20 cellular contexts compared by ENCODE assay signal in genomic region chr3:172938788-172939187, GRCh38.
"Had no signal": no experiment of that assay in that cellular context is flagged by ENCODE, and none has a peak within 500 bp of the region (broad histone marks: within the 10 kb centered on the region; RNA-seq: fewer than 3 reads in every experiment).

No MANE protein-coding gene starts in this region.

- H3K27me3 Mint-ChIP-seq: stimulated activated naive CD8-positive, alpha-beta T cell treated with anti-CD3 and anti-CD28 coated beads, Interleukin-15, amount 100 ng/mL, for 72 hours had no signal

- H3K9me3 ChIP-seq: adrenal gland, left ventricle myocardium inferior, ovary, testis had no signal

- H3K27ac Mint-ChIP-seq: activated CD8-positive, alpha-beta T cell treated with anti-CD3 and anti-CD28 coated beads, Interleukin-2, amount 10 ng/mL, durations not matched to agents 7 days and 5 days; activated naive CD4-positive, alpha-beta T cell treated with anti-CD3 and anti-CD28 coated beads, Interleukin-2, amount 50 U/mL, for 24 hours; memory B cell; nephron progenitor cell; stimulated activated naive CD8-positive, alpha-beta T cell treated with anti-CD3 and anti-CD28 coated beads, Interleukin-15, amount 100 ng/mL, for 72 hours had no signal

- H3K4me3 Mint-ChIP-seq: activated CD8-positive, alpha-beta T cell treated with anti-CD3 and anti-CD28 coated beads, Interleukin-2, amount 10 ng/mL, durations not matched to agents 7 days and 5 days; activated naive CD4-positive, alpha-beta T cell treated with anti-CD3 and anti-CD28 coated beads, Interleukin-2, amount 50 U/mL, for 24 hours; memory B cell; nephron progenitor cell; stimulated activated naive CD8-positive, alpha-beta T cell treated with anti-CD3 and anti-CD28 coated beads, Interleukin-15, amount 100 ng/mL, for 72 hours had no signal

- H3K27ac ChIP-seq: adrenal gland, coronary artery, epithelial cell of prostate, left ventricle myocardium inferior, ovary, testis had no signal

- H3K36me3 ChIP-seq: adrenal gland, left ventricle myocardium inferior, ovary had no signal

- H3K4me3 ChIP-seq: adrenal gland, coronary artery, left ventricle myocardium inferior, ovary, testis had no signal

- H3K27me3 ChIP-seq: adrenal gland, ovary, testis had no signal

- H3K4me1 ChIP-seq: adrenal gland, left ventricle myocardium inferior, testis had no signal

- H3K36me3 Mint-ChIP-seq: activated naive CD4-positive, alpha-beta T cell treated with anti-CD3 and anti-CD28 coated beads, Interleukin-2, amount 50 U/mL, for 24 hours; memory B cell had no signal

- H3K9me3 Mint-ChIP-seq: activated naive CD4-positive, alpha-beta T cell treated with anti-CD3 and anti-CD28 coated beads, Interleukin-2, amount 50 U/mL, for 24 hours; memory B cell; nephron progenitor cell; stimulated activated naive CD8-positive, alpha-beta T cell treated with anti-CD3 and anti-CD28 coated beads, Interleukin-15, amount 100 ng/mL, for 72 hours had no signal

- H3K4me1 Mint-ChIP-seq: activated naive CD4-positive, alpha-beta T cell treated with anti-CD3 and anti-CD28 coated beads, Interleukin-2, amount 50 U/mL, for 24 hours; memory B cell; nephron progenitor cell; stimulated activated naive CD8-positive, alpha-beta T cell treated with anti-CD3 and anti-CD28 coated beads, Interleukin-15, amount 100 ng/mL, for 72 hours had no signal

- DNase-seq: activated CD4-positive, alpha-beta T cell treated with anti-CD3 and anti-CD28 coated beads for 48 hours; activated CD8-positive, alpha-beta memory T cell treated with anti-CD3 and anti-CD28 coated beads, Interleukin-2, amount 50 U/mL, for 4 hours; activated CD8-positive, alpha-beta T cell treated with anti-CD3 and anti-CD28 coated beads, Interleukin-2, amount 10 ng/mL, durations not matched to agents 7 days and 5 days; activated effector memory CD4-positive, alpha-beta T cell treated with anti-CD3 and anti-CD28 coated beads, Interleukin-2, amount 50 U/mL, for 16 hours; activated T-cell treated with anti-CD3 and anti-CD28 coated beads, Interleukin-2, amount 50 U/mL, for 48 hours; adrenal gland; central memory CD4-positive, alpha-beta T cell; effector CD8-positive, alpha-beta T cell; islet precursor cell; left ventricle myocardium inferior; nephron progenitor cell; ovary; stimulated activated CD4-positive, alpha-beta T cell treated with anti-CD3 and anti-CD28 coated beads, Interleukin-1b, Interleukin-23, amount 100 ng/mL, for 48 hours; stimulated activated naive CD8-positive, alpha-beta T cell treated with anti-CD3 and anti-CD28 coated beads, Interleukin-15, amount 100 ng/mL, for 72 hours; T-helper 2 cell; testis had no signal
